In genomic region chr13:39226359-39226758, GRCh38 we compare ENCODE assay signal across 15 cellular contexts.
DNase-seq lines count a peak whose midpoint lies in the region; ATAC-seq and TF ChIP-seq lines count a peak whose summit lies in the region.
"Had no signal": no experiment of that assay in that cellular context is flagged by ENCODE, and none has a peak within 500 bp of the region (broad histone marks: within the 10 kb centered on the region; RNA-seq: fewer than 3 reads in every experiment).

No MANE protein-coding gene starts in this region.

- 45% methylated on average over 3 of the region's 3 CpGs for WGBS in right cardiac atrium
- WGBS in testis, 2 donors, result 37 to 52% methylated on average over 3 of the region's 3 CpGs

- H3K4me1 ChIP-seq in right atrium auricular region, result peaks cover 0 to 14% of the 10 kb centered on the region in 2 donors
- H3K4me1 ChIP-seq in right cardiac atrium (ENCODE audit: control insufficient read depth, insufficient read depth, low read length), result peaks cover 3% of the 10 kb centered on the region
- no peaks in the 10 kb centered on the region for H3K4me1 ChIP-seq in testis
- H3K4me1 ChIP-seq: BLaER1, Caco-2 had no signal

- H3K27ac ChIP-seq in right atrium auricular region (no peak overlapping the region), right cardiac atrium (ENCODE audit: low read length) (no peak overlapping the region), testis (no peak overlapping the region)
- H3K27ac ChIP-seq: BLaER1 had no signal

- TF ChIP-seq POLR2A in testis (IDR thresholded peaks at IDR 0.05), result no peak

- TF ChIP-seq CTCF in right atrium auricular region (IDR thresholded peaks at IDR 0.05) (no peak), testis (IDR thresholded peaks at IDR 0.05) (no peak)

- ATAC-seq in Right ventricle myocardium superior (ENCODE audit: poor library complexity) (peak; percentile 87), right cardiac atrium (peak in 1 of 2 donors; percentile 80), SK-N-SH treated with all-trans-retinoic acid at 6 μM for 48 hours (no peak), HG03439 (IDR thresholded peaks at IDR 0.05; ENCODE audit: unreplicated experiment) (no peak)

- H3K9me3 ChIP-seq in right atrium auricular region, result no peaks in the 10 kb centered on the region
- no peaks in the 10 kb centered on the region for H3K9me3 ChIP-seq in right cardiac atrium (ENCODE audit: control insufficient read depth, low read length)
- no peaks in the 10 kb centered on the region for H3K9me3 ChIP-seq in testis
- H3K9me3 ChIP-seq: BLaER1, HAP-1 had no signal

- intact Hi-C loops in Right ventricle myocardium superior (cut with DNase I), result no loop called here
- intact Hi-C loops in right cardiac atrium (cut with DNase I), result no loop called here
- intact Hi-C loops in testis (cut with DNase I; ENCODE audit: low total_unique reads), result no loop called here

- H3K27me3 ChIP-seq in right atrium auricular region, result no peaks in the 10 kb centered on the region
- no peaks in the 10 kb centered on the region for H3K27me3 ChIP-seq in right cardiac atrium (ENCODE audit: control insufficient read depth, insufficient read depth)
- no peaks in the 10 kb centered on the region for H3K27me3 ChIP-seq in testis
- H3K27me3 ChIP-seq: BLaER1 had no signal

- H3K4me3 ChIP-seq in right atrium auricular region (no peak overlapping the region), right cardiac atrium (ENCODE audit: low read length) (no peak overlapping the region), testis (no peak overlapping the region)
- H3K4me3 ChIP-seq: BLaER1, HAP-1 had no signal

- DNase-seq in Right ventricle myocardium superior (no peak), right atrium auricular region (ENCODE audit: low spot score) (no peak), right cardiac atrium (peak in 2 of 3 donors; percentile 41 to 44), testis (peak; percentile 37), midbrain (lab: John Stamatoyannopoulos, UW) (no peak)
- DNase-seq: 8988T; AML-193; Caco-2; CD8-positive, alpha-beta memory T cell; DND-41; GDM1 had no signal

- no peaks in the 10 kb centered on the region for H3K36me3 ChIP-seq in right atrium auricular region
- H3K36me3 ChIP-seq in testis (ENCODE audit: low read depth, missing control alignments), result no peaks in the 10 kb centered on the region
- H3K36me3 ChIP-seq: BLaER1, HAP-1 had no signal

TF ChIP-seq in SK-N-SH treated with all-trans-retinoic acid at 6 μM for 48 hours, 23 proteins besides CTCF, POLR2A, EP300 and RAD21:
- TF ChIP-seq, protein P1, sequence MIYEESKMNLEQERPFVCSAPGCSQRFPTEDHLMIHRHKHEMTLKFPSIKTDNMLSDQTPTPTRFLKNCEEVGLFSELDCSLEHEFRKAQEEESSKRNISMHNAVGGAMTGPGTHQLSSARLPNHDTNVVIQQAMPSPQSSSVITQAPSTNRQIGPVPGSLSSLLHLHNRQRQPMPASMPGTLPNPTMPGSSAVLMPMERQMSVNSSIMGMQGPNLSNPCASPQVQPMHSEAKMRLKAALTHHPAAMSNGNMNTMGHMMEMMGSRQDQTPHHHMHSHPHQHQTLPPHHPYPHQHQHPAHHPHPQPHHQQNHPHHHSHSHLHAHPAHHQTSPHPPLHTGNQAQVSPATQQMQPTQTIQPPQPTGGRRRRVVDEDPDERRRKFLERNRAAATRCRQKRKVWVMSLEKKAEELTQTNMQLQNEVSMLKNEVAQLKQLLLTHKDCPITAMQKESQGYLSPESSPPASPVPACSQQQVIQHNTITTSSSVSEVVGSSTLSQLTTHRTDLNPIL (CRISPR knock-in tag; IDR thresholded peaks at IDR 0.05; ENCODE audit: low read depth), result no peak
- no peak for TF ChIP-seq ZFP30 (CRISPR knock-in tag; IDR thresholded peaks at IDR 0.05)
- TF ChIP-seq OSR1 (CRISPR knock-in tag; IDR thresholded peaks at IDR 0.05), result no peak
- TF ChIP-seq, protein P2, sequence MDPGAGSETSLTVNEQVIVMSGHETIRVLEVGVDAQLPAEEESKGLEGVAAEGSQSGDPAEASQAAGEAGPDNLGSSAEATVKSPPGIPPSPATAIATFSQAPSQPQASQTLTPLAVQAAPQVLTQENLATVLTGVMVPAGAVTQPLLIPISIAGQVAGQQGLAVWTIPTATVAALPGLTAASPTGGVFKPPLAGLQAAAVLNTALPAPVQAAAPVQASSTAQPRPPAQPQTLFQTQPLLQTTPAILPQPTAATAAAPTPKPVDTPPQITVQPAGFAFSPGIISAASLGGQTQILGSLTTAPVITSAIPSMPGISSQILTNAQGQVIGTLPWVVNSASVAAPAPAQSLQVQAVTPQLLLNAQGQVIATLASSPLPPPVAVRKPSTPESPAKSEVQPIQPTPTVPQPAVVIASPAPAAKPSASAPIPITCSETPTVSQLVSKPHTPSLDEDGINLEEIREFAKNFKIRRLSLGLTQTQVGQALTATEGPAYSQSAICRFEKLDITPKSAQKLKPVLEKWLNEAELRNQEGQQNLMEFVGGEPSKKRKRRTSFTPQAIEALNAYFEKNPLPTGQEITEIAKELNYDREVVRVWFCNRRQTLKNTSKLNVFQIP (CRISPR knock-in tag; IDR thresholded peaks at IDR 0.05; ENCODE audit: borderline replicate concordance, low read depth), result no peak
- no peak for TF ChIP-seq TCF4 (CRISPR knock-in tag; IDR thresholded peaks at IDR 0.05; ENCODE audit: borderline replicate concordance)
- no peak for TF ChIP-seq CSDC2 (CRISPR knock-in tag; IDR thresholded peaks at IDR 0.05)
- TF ChIP-seq ARNTL (CRISPR knock-in tag; IDR thresholded peaks at IDR 0.05; ENCODE audit: borderline replicate concordance, low read depth), result no peak
- TF ChIP-seq ZNF565 (CRISPR knock-in tag; conservative IDR thresholded peaks at IDR 0.05; ENCODE audit: low read depth), result no peak
- TF ChIP-seq ESRRG (CRISPR knock-in tag; IDR thresholded peaks at IDR 0.05), result no peak
- TF ChIP-seq GLIS3 (CRISPR knock-in tag; IDR thresholded peaks at IDR 0.05), result no peak
- no peak for TF ChIP-seq SNAI2 (CRISPR knock-in tag; IDR thresholded peaks at IDR 0.05)
- no peak for TF ChIP-seq ZFP3 (CRISPR knock-in tag; IDR thresholded peaks at IDR 0.05)
- no peak for TF ChIP-seq ZNF70 (CRISPR knock-in tag; IDR thresholded peaks at IDR 0.05)
- TF ChIP-seq ZC3H10 (CRISPR knock-in tag; IDR thresholded peaks at IDR 0.05), result no peak
- TF ChIP-seq, protein P3, sequence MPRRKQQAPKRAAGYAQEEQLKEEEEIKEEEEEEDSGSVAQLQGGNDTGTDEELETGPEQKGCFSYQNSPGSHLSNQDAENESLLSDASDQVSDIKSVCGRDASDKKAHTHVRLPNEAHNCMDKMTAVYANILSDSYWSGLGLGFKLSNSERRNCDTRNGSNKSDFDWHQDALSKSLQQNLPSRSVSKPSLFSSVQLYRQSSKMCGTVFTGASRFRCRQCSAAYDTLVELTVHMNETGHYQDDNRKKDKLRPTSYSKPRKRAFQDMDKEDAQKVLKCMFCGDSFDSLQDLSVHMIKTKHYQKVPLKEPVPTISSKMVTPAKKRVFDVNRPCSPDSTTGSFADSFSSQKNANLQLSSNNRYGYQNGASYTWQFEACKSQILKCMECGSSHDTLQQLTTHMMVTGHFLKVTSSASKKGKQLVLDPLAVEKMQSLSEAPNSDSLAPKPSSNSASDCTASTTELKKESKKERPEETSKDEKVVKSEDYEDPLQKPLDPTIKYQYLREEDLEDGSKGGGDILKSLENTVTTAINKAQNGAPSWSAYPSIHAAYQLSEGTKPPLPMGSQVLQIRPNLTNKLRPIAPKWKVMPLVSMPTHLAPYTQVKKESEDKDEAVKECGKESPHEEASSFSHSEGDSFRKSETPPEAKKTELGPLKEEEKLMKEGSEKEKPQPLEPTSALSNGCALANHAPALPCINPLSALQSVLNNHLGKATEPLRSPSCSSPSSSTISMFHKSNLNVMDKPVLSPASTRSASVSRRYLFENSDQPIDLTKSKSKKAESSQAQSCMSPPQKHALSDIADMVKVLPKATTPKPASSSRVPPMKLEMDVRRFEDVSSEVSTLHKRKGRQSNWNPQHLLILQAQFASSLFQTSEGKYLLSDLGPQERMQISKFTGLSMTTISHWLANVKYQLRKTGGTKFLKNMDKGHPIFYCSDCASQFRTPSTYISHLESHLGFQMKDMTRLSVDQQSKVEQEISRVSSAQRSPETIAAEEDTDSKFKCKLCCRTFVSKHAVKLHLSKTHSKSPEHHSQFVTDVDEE (CRISPR knock-in tag; IDR thresholded peaks at IDR 0.05), result no peak
- TF ChIP-seq PPARA (CRISPR knock-in tag; IDR thresholded peaks at IDR 0.05; ENCODE audit: borderline replicate concordance), result no peak
- TF ChIP-seq ISL1 (CRISPR knock-in tag; IDR thresholded peaks at IDR 0.05), result no peak
- TF ChIP-seq ZNF8 (CRISPR knock-in tag; IDR thresholded peaks at IDR 0.05), result no peak

Comparison
In these comparisons a context has a peak if more than half of its experiments do, and no peak if none do; other contexts are left out.
1. DNase-seq: peak in right cardiac atrium (2 of 3) and testis (single experiment); none in Right ventricle myocardium superior (single experiment), right atrium auricular region (single experiment) and midbrain (single experiment).